12 cellular contexts compared by ENCODE assay signal in the genomic region with DNA sequence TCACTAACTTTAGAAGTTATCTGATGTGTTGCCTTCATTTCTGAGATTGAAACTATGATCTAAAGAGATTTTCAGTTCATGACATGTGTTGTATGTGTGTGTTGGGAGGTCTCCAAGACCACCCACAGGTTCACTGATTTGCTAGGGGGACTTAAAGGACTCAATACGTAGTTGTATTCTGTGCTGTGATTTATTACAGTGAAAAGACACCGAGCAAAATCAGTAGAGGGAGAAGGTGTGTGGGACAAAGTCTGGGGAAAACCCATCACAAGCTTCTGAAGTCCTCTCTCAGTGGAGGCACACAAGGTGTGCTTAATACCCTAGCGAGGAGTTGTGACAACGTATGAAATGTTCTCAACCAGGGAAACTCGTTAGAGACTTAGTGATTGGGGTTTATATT. TPM values are rescaled to one million over a fixed set of nuclear protein-coding genes. Genes with fewer than 3 reads are reported as not detected.
DNase-seq lines count a peak whose midpoint lies in the region; ATAC-seq and TF ChIP-seq lines count a peak whose summit lies in the region.
"Had no signal": no experiment of that assay in that cellular context is flagged by ENCODE, and none has a peak within 500 bp of the region (broad histone marks: within the 10 kb centered on the region; RNA-seq: fewer than 3 reads in every experiment).

No MANE protein-coding gene starts in this region.

- no peaks in the 10 kb centered on the region for H3K9me2 ChIP-seq in SU-DHL-6 (replicated peaks; ENCODE audit: insufficient read depth, low read length)

- H3K36me3 Mint-ChIP-seq in activated CD4-positive, alpha-beta memory T cell treated with anti-CD3 and anti-CD28 coated beads, Interleukin-2, amount 10 ng/mL, durations not matched to agents 7 days and 5 days (ENCODE audit: low read depth): peaks cover 5% of the 10 kb centered on the region
- H3K36me3 Mint-ChIP-seq in activated CD4-positive, alpha-beta memory T cell treated with anti-CD3 and anti-CD28 coated beads for 36 hours: no peaks in the 10 kb centered on the region
- H3K36me3 Mint-ChIP-seq in nephron progenitor cell (ENCODE audit: low read depth) (no peaks in the 10 kb centered on the region), progenitor cell of endocrine pancreas (ENCODE audit: insufficient read depth) (no peaks in the 10 kb centered on the region)

- intact Hi-C loops in activated CD4-positive, alpha-beta memory T cell treated with anti-CD3 and anti-CD28 coated beads for 36 hours (cut with micrococcal nuclease): no loop called here

- H3K9me3 Mint-ChIP-seq in activated CD4-positive, alpha-beta memory T cell treated with anti-CD3 and anti-CD28 coated beads, Interleukin-2, amount 10 ng/mL, durations not matched to agents 7 days and 5 days: no peaks in the 10 kb centered on the region
- H3K9me3 Mint-ChIP-seq in activated CD4-positive, alpha-beta memory T cell treated with anti-CD3 and anti-CD28 coated beads for 36 hours: no peaks in the 10 kb centered on the region
- H3K9me3 Mint-ChIP-seq in nephron progenitor cell: no peaks in the 10 kb centered on the region
- H3K9me3 Mint-ChIP-seq in progenitor cell of endocrine pancreas (ENCODE audit: low read depth): no peaks in the 10 kb centered on the region
- H3K9me3 Mint-ChIP-seq: neural crest cell had no signal

- no peak overlapping the region for H2AFZ ChIP-seq in SU-DHL-6 (ENCODE audit: low read depth, low read length, severe bottlenecking)

- H3K27me3 Mint-ChIP-seq in activated CD4-positive, alpha-beta memory T cell treated with anti-CD3 and anti-CD28 coated beads, Interleukin-2, amount 10 ng/mL, durations not matched to agents 7 days and 5 days: no peaks in the 10 kb centered on the region
- no peaks in the 10 kb centered on the region for H3K27me3 Mint-ChIP-seq in activated CD4-positive, alpha-beta memory T cell treated with anti-CD3 and anti-CD28 coated beads for 36 hours
- H3K27me3 Mint-ChIP-seq in nephron progenitor cell (ENCODE audit: low read depth, poor library complexity) (no peaks in the 10 kb centered on the region), progenitor cell of endocrine pancreas (no peaks in the 10 kb centered on the region)

- no peak for DNase-seq in activated CD4-positive, alpha-beta memory T cell treated with anti-CD3 and anti-CD28 coated beads, Interleukin-2, amount 10 ng/mL, durations not matched to agents 7 days and 5 days
- no peak for DNase-seq in activated CD4-positive, alpha-beta memory T cell treated with anti-CD3 and anti-CD28 coated beads for 36 hours
- DNase-seq in nephron progenitor cell (no peak), progenitor cell of endocrine pancreas (ENCODE audit: low spot score, unreplicated experiment) (no peak), COR-L47 (lab: John Stamatoyannopoulos, UW) (no peak)
- DNase-seq: stimulated activated CD4-positive, alpha-beta T cell treated with anti-CD3 and anti-CD28 coated beads, Interleukin-15, amount 100 ng/mL, for 24 hours had no signal

- POLR2A ChIA-PET in activated CD4-positive, alpha-beta memory T cell treated with anti-CD3 and anti-CD28 coated beads, Interleukin-2, amount 10 ng/mL, durations not matched to agents 7 days and 5 days (lab: Charles Lee): interaction anchor here (1.1 to 2.6 kb wide), 2 partner anchors 12 to 16 kb away, joined by 4 to 7 read pairs; no protein-coding TSS in a partner anchor
- POLR2A ChIA-PET in activated CD4-positive, alpha-beta memory T cell treated with anti-CD3 and anti-CD28 coated beads for 36 hours (lab: Charles Lee): interaction anchor here (1.0 kb wide), 1 partner anchor 10 kb away, joined by 3 read pairs; no protein-coding TSS in a partner anchor

- peak overlapping the region; percentile 61 for H3K4me2 ChIP-seq in SU-DHL-6 (ENCODE audit: low read depth, low read length, poor library complexity, severe bottlenecking)

- peaks cover 21% of the 10 kb centered on the region for H3K4me1 Mint-ChIP-seq in activated CD4-positive, alpha-beta memory T cell treated with anti-CD3 and anti-CD28 coated beads, Interleukin-2, amount 10 ng/mL, durations not matched to agents 7 days and 5 days
- peaks cover 22% of the 10 kb centered on the region for H3K4me1 Mint-ChIP-seq in activated CD4-positive, alpha-beta memory T cell treated with anti-CD3 and anti-CD28 coated beads for 36 hours (ENCODE audit: low read depth)
- H3K4me1 Mint-ChIP-seq in nephron progenitor cell: peaks cover 12% of the 10 kb centered on the region
- H3K4me1 Mint-ChIP-seq in progenitor cell of endocrine pancreas (ENCODE audit: low read depth): no peaks in the 10 kb centered on the region

- H3K4me3 Mint-ChIP-seq in activated CD4-positive, alpha-beta memory T cell treated with anti-CD3 and anti-CD28 coated beads, Interleukin-2, amount 10 ng/mL, durations not matched to agents 7 days and 5 days: no peak overlapping the region
- H3K4me3 Mint-ChIP-seq in activated CD4-positive, alpha-beta memory T cell treated with anti-CD3 and anti-CD28 coated beads for 36 hours: no peak overlapping the region
- H3K4me3 Mint-ChIP-seq in nephron progenitor cell (no peak overlapping the region), progenitor cell of endocrine pancreas (ENCODE audit: low read depth) (no peak overlapping the region)
- H3K4me3 Mint-ChIP-seq: neural crest cell had no signal

- H3F3A ChIP-seq in SU-DHL-6 (ENCODE audit: insufficient read depth): no peaks in the 10 kb centered on the region

- H4K20me1 ChIP-seq in SU-DHL-6 (ENCODE audit: low read depth, low read length): 0 out of 2 replicates have a peak, but pooled peaks cover under 1% of the 10 kb centered on the region

- H3K36me3 ChIP-seq in SU-DHL-6 (ENCODE audit: low read length): peaks cover under 1% of the 10 kb centered on the region; the same call in 1 of the 2 replicates
- no peaks in the 10 kb centered on the region for H3K36me3 ChIP-seq in neutrophil

- TF ChIP-seq CTCF in SU-DHL-6 (IDR thresholded peaks at IDR 0.05; ENCODE audit: insufficient read depth, low read length, poor library complexity, severe bottlenecking) (no peak), neutrophil (IDR thresholded peaks at IDR 0.05) (no peak), nephron progenitor cell (IDR thresholded peaks at IDR 0.05) (no peak), progenitor cell of endocrine pancreas (IDR thresholded peaks at IDR 0.05; ENCODE audit: unreplicated experiment) (no peak)

- peak; percentile 39 for ATAC-seq in GM21825 (IDR thresholded peaks at IDR 0.05; ENCODE audit: unreplicated experiment)

- no peak overlapping the region for H3K9ac ChIP-seq in SU-DHL-6 (ENCODE audit: low read length)

- H3K79me2 ChIP-seq in SU-DHL-6 (ENCODE audit: insufficient read depth, low read length): peaks cover 26% of the 10 kb centered on the region

- H3K27ac Mint-ChIP-seq in activated CD4-positive, alpha-beta memory T cell treated with anti-CD3 and anti-CD28 coated beads, Interleukin-2, amount 10 ng/mL, durations not matched to agents 7 days and 5 days: peak overlapping the region; percentile 8
- H3K27ac Mint-ChIP-seq in activated CD4-positive, alpha-beta memory T cell treated with anti-CD3 and anti-CD28 coated beads for 36 hours: no peak overlapping the region
- H3K27ac Mint-ChIP-seq in nephron progenitor cell (no peak overlapping the region), progenitor cell of endocrine pancreas (no peak overlapping the region)

- H3K27ac ChIP-seq in SU-DHL-6 (ENCODE audit: low read depth, low read length) (peak overlapping the region; percentile 65), neutrophil (peak overlapping the region; percentile 96)

- H3K4me1 ChIP-seq in neutrophil (ENCODE audit: control insufficient read depth in 1 of 2, insufficient read depth in 1 of 2, low read depth in 1 of 2, low read length in 1 of 2): peaks cover 59 to 75% of the 10 kb centered on the region in 2 experiments

- H3K9me3 ChIP-seq in SU-DHL-6 (ENCODE audit: insufficient read depth, low read length) (no peaks in the 10 kb centered on the region), neutrophil (no peaks in the 10 kb centered on the region)

- CTCF ChIA-PET in activated CD4-positive, alpha-beta memory T cell treated with anti-CD3 and anti-CD28 coated beads, Interleukin-2, amount 10 ng/mL, durations not matched to agents 7 days and 5 days (lab: Charles Lee): interaction anchor here (0.6 to 1.0 kb wide), 2 partner anchors 11 to 272 kb away, joined by 3 read pairs; no protein-coding TSS in a partner anchor
- CTCF ChIA-PET in activated CD4-positive, alpha-beta memory T cell treated with anti-CD3 and anti-CD28 coated beads for 36 hours (lab: Charles Lee): interaction anchor here (1.2 to 1.4 kb wide), 2 partner anchors 59 to 356 kb away, joined by 4 read pairs; no protein-coding TSS in a partner anchor

- H3K27me3 ChIP-seq in SU-DHL-6 (ENCODE audit: low read length) (no peaks in the 10 kb centered on the region), neutrophil (no peaks in the 10 kb centered on the region)

- H3K4me3 ChIP-seq in SU-DHL-6 (ENCODE audit: insufficient read depth, low read length, poor library complexity, severe bottlenecking): no peak overlapping the region
- H3K4me3 ChIP-seq in neutrophil (ENCODE audit: low read depth in 1 of 2, low read length in 1 of 2): peak overlapping the region in 1 of 2 experiments; percentile 48

RNA-seq across cellular contexts. Expression of gene RNF169, which starts 35.6 kb away (rescaled TPM):
- 10 to 100 TPM; 18.6 to 19.1 TPM for total RNA-seq in activated CD4-positive, alpha-beta memory T cell treated with anti-CD3 and anti-CD28 coated beads, Interleukin-2, amount 10 ng/mL, durations not matched to agents 7 days and 5 days
- total RNA-seq in activated CD4-positive, alpha-beta memory T cell treated with anti-CD3 and anti-CD28 coated beads for 36 hours: 10 to 100 TPM; 14.3 to 14.9 TPM
- total RNA-seq in progenitor cell of endocrine pancreas: 23.5 and 24.0 TPM in 2 replicates

RNA-seq across cellular contexts. Expression of gene CHRDL2, which starts 53.0 kb away (rescaled TPM):
- not detected for total RNA-seq in activated CD4-positive, alpha-beta memory T cell treated with anti-CD3 and anti-CD28 coated beads, Interleukin-2, amount 10 ng/mL, durations not matched to agents 7 days and 5 days
- not detected for total RNA-seq in activated CD4-positive, alpha-beta memory T cell treated with anti-CD3 and anti-CD28 coated beads for 36 hours
- total RNA-seq in progenitor cell of endocrine pancreas: 1.3 and 2.5 TPM in 2 replicates
- total RNA-seq: A172, Daoy had no signal
